In the genomic region with DNA sequence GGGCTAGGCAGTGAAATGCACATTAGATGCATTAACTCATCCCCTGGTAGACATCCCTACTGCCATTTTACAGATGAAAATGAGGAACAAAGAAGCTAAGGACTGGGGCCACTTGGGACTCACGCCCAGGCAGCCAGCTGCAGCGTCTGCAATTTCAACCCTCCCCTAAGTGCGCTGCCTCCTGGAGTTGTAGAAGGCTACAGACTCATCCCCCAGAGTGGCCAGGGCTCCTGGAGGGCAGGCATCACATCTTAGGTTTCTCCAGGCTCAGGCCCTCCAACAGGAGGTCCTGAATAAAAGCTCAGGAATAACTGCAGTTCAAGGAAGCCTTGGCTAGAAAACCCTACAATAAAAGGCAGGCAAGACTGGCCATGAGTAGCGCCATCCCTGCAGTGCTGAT, we compare ENCODE assay signal across 8 cellular contexts. TPM values are rescaled to one million over a fixed set of nuclear protein-coding genes. Genes with fewer than 3 reads are reported as not detected.
A peak's percentile ranks its signal among the peaks of the same experiment; 100 is the strongest.
DNase-seq lines count a peak whose midpoint lies in the region; ATAC-seq and TF ChIP-seq lines count a peak whose summit lies in the region.
"Had no signal": no experiment of that assay in that cellular context is flagged by ENCODE, and none has a peak within 500 bp of the region (broad histone marks: within the 10 kb centered on the region; RNA-seq: fewer than 3 reads in every experiment).

No MANE protein-coding gene starts in this region.

- H3K14ac ChIP-seq in H9 (ENCODE audit: insufficient read depth, low read length): no peak overlapping the region

- CTCF ChIA-PET in activated B cell treated with CpG ODN at 0.5 μM for 24 hours (lab: Charles Lee): no interaction called here

- no peak overlapping the region for H2BK5ac ChIP-seq in H9 (ENCODE audit: insufficient read length, low read length)

- no peak overlapping the region for H2AFZ ChIP-seq in H9 (ENCODE audit: low read length)
- no peak overlapping the region for H2AFZ ChIP-seq in hepatocyte

- peaks cover 21% of the 10 kb centered on the region for H3K79me1 ChIP-seq in H9 (ENCODE audit: insufficient read depth, low read depth, low read length, poor library complexity, severe bottlenecking)

- peak overlapping the region in 2 of 3 experiments; percentile 50 to 76; a peak in 3 of 7 replicates for H3K27ac Mint-ChIP-seq in H9
- H3K27ac Mint-ChIP-seq in activated B cell treated with CpG ODN at 0.5 μM for 24 hours: peak overlapping the region; percentile 47
- H3K27ac Mint-ChIP-seq in stimulated activated naive B cell treated with anti-CD40 and anti-IgM and Interleukin-4, amounts not matched to agents 10 μg/mL and 1 μg/mL and 100 μg/mL, for 72 hours: peak overlapping the region; percentile 44

- no peak overlapping the region for H2BK20ac ChIP-seq in H9 (ENCODE audit: low read depth, low read length, poor library complexity, severe bottlenecking)

- H2BK120ac ChIP-seq in H9 (ENCODE audit: low read depth, low read length, poor library complexity, severe bottlenecking): no peak overlapping the region

- H3K27ac ChIP-seq in H9 (ENCODE audit: insufficient read length, low read depth, low read length) (no peak overlapping the region), hepatocyte (peak overlapping the region; percentile 7)

- intact Hi-C loops in activated B cell treated with CpG ODN at 0.5 μM for 24 hours (cut with micrococcal nuclease): loop anchor here (2.0 kb wide), 1 partner anchor 15 kb away; no protein-coding TSS in a partner anchor
- intact Hi-C loops in sciatic nerve (cut with DNase I): no loop called here

- H2BK15ac ChIP-seq in H9 (ENCODE audit: low read depth, low read length): no peak overlapping the region

- ATAC-seq in activated B cell treated with CpG ODN at 0.5 μM for 24 hours (ENCODE audit: low read depth) (peak; percentile 69), sciatic nerve (no peak)
- ATAC-seq in stimulated activated naive B cell treated with anti-CD40 and anti-IgM and Interleukin-4, amounts not matched to agents 10 μg/mL and 1 μg/mL and 100 μg/mL, for 72 hours (replicated peaks): peak; percentile 61 to 64
- ATAC-seq: K562 had no signal

- H3K79me2 ChIP-seq in H9 (ENCODE audit: insufficient read depth, low read length) (peaks cover 48% of the 10 kb centered on the region; the same call in 1 of the 2 replicates), hepatocyte (peaks cover 98% of the 10 kb centered on the region)

- H3K36me3 ChIP-seq in hepatocyte (replicated peaks; ENCODE audit: insufficient read depth, low read depth): no peaks in the 10 kb centered on the region

- DNase-seq in H9: no peak
- DNase-seq in activated B cell treated with CpG ODN at 0.5 μM for 24 hours: no peak
- no peak for DNase-seq in hepatocyte (ENCODE audit: low spot score)
- DNase-seq in stimulated activated naive B cell treated with anti-CD40 and anti-IgM and Interleukin-4, amounts not matched to agents 10 μg/mL and 1 μg/mL and 100 μg/mL, for 72 hours: no peak
- DNase-seq in OCI-M2 (lab: John Stamatoyannopoulos, UW; ENCODE audit: unreplicated experiment): no peak
- no peak for DNase-seq in amniotic stem cell (lab: John Stamatoyannopoulos, UW)
- DNase-seq in sciatic nerve (ENCODE audit: low spot score): no peak

- H3K27me3 Mint-ChIP-seq in H9 (ENCODE audit: low read depth): no peaks in the 10 kb centered on the region
- no peaks in the 10 kb centered on the region for H3K27me3 Mint-ChIP-seq in activated B cell treated with CpG ODN at 0.5 μM for 24 hours
- H3K27me3 Mint-ChIP-seq in stimulated activated naive B cell treated with anti-CD40 and anti-IgM and Interleukin-4, amounts not matched to agents 10 μg/mL and 1 μg/mL and 100 μg/mL, for 72 hours: no peaks in the 10 kb centered on the region

- H3K9me3 Mint-ChIP-seq in H9: no peaks in the 10 kb centered on the region; a peak in 1 of 5 replicates
- H3K9me3 Mint-ChIP-seq in activated B cell treated with CpG ODN at 0.5 μM for 24 hours: no peaks in the 10 kb centered on the region
- no peaks in the 10 kb centered on the region for H3K9me3 Mint-ChIP-seq in stimulated activated naive B cell treated with anti-CD40 and anti-IgM and Interleukin-4, amounts not matched to agents 10 μg/mL and 1 μg/mL and 100 μg/mL, for 72 hours

- H4K20me1 ChIP-seq in H9 (ENCODE audit: control insufficient read depth, insufficient read depth, insufficient read length) (no peaks in the 10 kb centered on the region), hepatocyte (ENCODE audit: insufficient read depth, poor library complexity, severe bottlenecking) (peaks cover 85% of the 10 kb centered on the region)

- H3K4me3 ChIP-seq in hepatocyte: no peak overlapping the region
- H3K4me3 ChIP-seq: K562 had no signal

- H4K91ac ChIP-seq in H9 (ENCODE audit: insufficient read length, low read depth, low read length): no peak overlapping the region

- no peak overlapping the region for H3K56ac ChIP-seq in H9 (ENCODE audit: insufficient read length, low read depth, low read length)

- no peak overlapping the region for H3K4me3 Mint-ChIP-seq in H9
- H3K4me3 Mint-ChIP-seq in activated B cell treated with CpG ODN at 0.5 μM for 24 hours: peak overlapping the region; percentile 49
- peak overlapping the region; percentile 8 to 51 for H3K4me3 Mint-ChIP-seq in stimulated activated naive B cell treated with anti-CD40 and anti-IgM and Interleukin-4, amounts not matched to agents 10 μg/mL and 1 μg/mL and 100 μg/mL, for 72 hours

- H3K9ac ChIP-seq in H9 (ENCODE audit: extremely low read depth, insufficient read length, low read length): no peak overlapping the region

- no peak overlapping the region for H3K4me2 ChIP-seq in H9 (ENCODE audit: insufficient read depth, insufficient read length, low read length)
- no peak overlapping the region for H3K4me2 ChIP-seq in hepatocyte

- H3T11ph ChIP-seq in H9 (ENCODE audit: low read length): no peak overlapping the region

- H2AK5ac ChIP-seq in H9 (ENCODE audit: insufficient read length, low read length): no peak overlapping the region

- no peak for TF ChIP-seq CTCF in H9 (conservative IDR thresholded peaks at IDR 0.05)
- no peak for TF ChIP-seq CTCF in activated B cell treated with CpG ODN at 0.5 μM for 24 hours (IDR thresholded peaks at IDR 0.05)
- TF ChIP-seq CTCF in hepatocyte (IDR thresholded peaks at IDR 0.05; ENCODE audit: poor library complexity): no peak

- no peak overlapping the region for H4K5ac ChIP-seq in H9 (ENCODE audit: insufficient read length, low read depth, low read length)

- no peaks in the 10 kb centered on the region for H3K9me2 ChIP-seq in hepatocyte (replicated peaks; ENCODE audit: insufficient read depth)

- H3K36me3 Mint-ChIP-seq in H9 (ENCODE audit: insufficient read depth in 1 of 3, low read depth in 3 of 3) (peaks cover 0 to 9% (median 3%) of the 10 kb centered on the region in 3 experiments; a peak in 3 of 7 replicates), activated B cell treated with CpG ODN at 0.5 μM for 24 hours (ENCODE audit: low read depth) (peaks cover 22% of the 10 kb centered on the region)
- peaks cover 26 to 41% of the 10 kb centered on the region in 2 donors for H3K36me3 Mint-ChIP-seq in stimulated activated naive B cell treated with anti-CD40 and anti-IgM and Interleukin-4, amounts not matched to agents 10 μg/mL and 1 μg/mL and 100 μg/mL, for 72 hours

- H3K4me1 Mint-ChIP-seq in H9 (peaks cover 65 to 70% of the 10 kb centered on the region in 2 experiments), activated B cell treated with CpG ODN at 0.5 μM for 24 hours (peaks cover 88% of the 10 kb centered on the region)
- H3K4me1 Mint-ChIP-seq in stimulated activated naive B cell treated with anti-CD40 and anti-IgM and Interleukin-4, amounts not matched to agents 10 μg/mL and 1 μg/mL and 100 μg/mL, for 72 hours: peaks cover 65 to 94% of the 10 kb centered on the region in 2 donors

- no peaks in the 10 kb centered on the region for H3K27me3 ChIP-seq in H9 (ENCODE audit: insufficient read depth, low read length)
- H3K27me3 ChIP-seq in hepatocyte: no peaks in the 10 kb centered on the region

- no peak overlapping the region for H4K8ac ChIP-seq in H9 (replicated peaks; ENCODE audit: insufficient read length, low read depth, low read length)

- H3K18ac ChIP-seq in H9 (ENCODE audit: insufficient read length, low read depth, low read length): no peak overlapping the region

- H2BK12ac ChIP-seq in H9 (ENCODE audit: insufficient read length, low read depth, low read length): no peak overlapping the region

- H3K4me1 ChIP-seq in H9 (ENCODE audit: insufficient read depth, low read length): peaks cover 34% of the 10 kb centered on the region; the same call in 1 of the 2 replicates
- H3K4me1 ChIP-seq in hepatocyte (ENCODE audit: insufficient read depth): peaks cover 31% of the 10 kb centered on the region

- H3K9me3 ChIP-seq in H9 (ENCODE audit: control insufficient read depth, low read depth, low read length): no peaks in the 10 kb centered on the region
- H3K9me3 ChIP-seq in hepatocyte (ENCODE audit: low read depth): no peaks in the 10 kb centered on the region

- WGBS in H9 (ENCODE audit: extremely low coverage, insufficient read length, low lambda C conversion rate): no CpG with 5 or more reads among the region's 4 CpGs
- WGBS in hepatocyte (ENCODE audit: low lambda C conversion rate, missing lambda C conversion rate): 76% methylated on average over 4 of the region's 4 CpGs

- H3K4ac ChIP-seq in H9 (ENCODE audit: low read depth, low read length): no peak overlapping the region

- POLR2A ChIA-PET in activated B cell treated with CpG ODN at 0.5 μM for 24 hours (lab: Charles Lee): interaction anchor here (0.7 kb wide), 1 partner anchor 63 kb away, joined by 3 read pairs; no protein-coding TSS in a partner anchor

- no peak overlapping the region for H3K23ac ChIP-seq in H9 (ENCODE audit: insufficient read length, low read depth, low read length)

- H3K23me2 ChIP-seq in H9 (ENCODE audit: insufficient read length, low read depth, low read length, poor library complexity, severe bottlenecking): no peaks in the 10 kb centered on the region

RNA-seq across cellular contexts. Expression of gene CAPZB, which starts 31.5 kb away (rescaled TPM):
- total RNA-seq in H9 (2021): 343 and 348 TPM in 2 replicates
- total RNA-seq in activated B cell treated with CpG ODN at 0.5 μM for 24 hours: 334 and 349 TPM in 2 replicates
- 139 and 165 TPM in 2 replicates for total RNA-seq in hepatocyte
- 260 and 261 TPM in 2 replicates for polyA plus RNA-seq in hepatocyte
- 198 TPM for total RNA-seq in sciatic nerve

Comparison
In these comparisons a context has a peak if more than half of its experiments do, and no peak if none do; other contexts are left out.
1. H3K4me3 Mint-ChIP-seq: peak in activated B cell treated with CpG ODN at 0.5 μM for 24 hours (single experiment) and stimulated activated naive B cell treated with anti-CD40 and anti-IgM and Interleukin-4, amounts not matched to agents 10 μg/mL and 1 μg/mL and 100 μg/mL, for 72 hours (2 of 2); none in H9 (0 of 2).
2. Peak in every context shown above with its lines, with median percentiles within 50 percentile points of each other: H3K27ac Mint-ChIP-seq.